In genomic region chr15:61083781-61084134, GRCh38 we compare ENCODE assay signal across 13 cellular contexts.
DNase-seq lines count a peak whose midpoint lies in the region; ATAC-seq and TF ChIP-seq lines count a peak whose summit lies in the region.
"Had no signal": no experiment of that assay in that cellular context is flagged by ENCODE, and none has a peak within 500 bp of the region (broad histone marks: within the 10 kb centered on the region; RNA-seq: fewer than 3 reads in every experiment).

No MANE protein-coding gene starts in this region.

- H3K4me1 ChIP-seq in breast epithelium (no peaks in the 10 kb centered on the region), muscle layer of duodenum (ENCODE audit: control insufficient read depth in 1 of 2, insufficient read depth in 2 of 2, low read length in 2 of 2) (peaks cover 0 to 10% of the 10 kb centered on the region in 2 donors), transverse colon (peaks cover 0 to 18% (median 4%) of the 10 kb centered on the region in 4 donors), suprapubic skin (no peaks in the 10 kb centered on the region)

- TF ChIP-seq CTCF in breast epithelium (IDR thresholded peaks at IDR 0.05), result no peak
- no peak for TF ChIP-seq CTCF in MCF 10A (IDR thresholded peaks at IDR 0.05; ENCODE audit: unreplicated experiment)
- no peak for TF ChIP-seq CTCF in transverse colon (IDR thresholded peaks at IDR 0.05)
- no peak for TF ChIP-seq CTCF in suprapubic skin (IDR thresholded peaks at IDR 0.05)

- no peaks in the 10 kb centered on the region for H3K27me3 ChIP-seq in breast epithelium
- H3K27me3 ChIP-seq in muscle layer of duodenum (ENCODE audit: low read depth, low read length), result no peaks in the 10 kb centered on the region
- H3K27me3 ChIP-seq in transverse colon, result no peaks in the 10 kb centered on the region
- no peaks in the 10 kb centered on the region for H3K27me3 ChIP-seq in suprapubic skin

- H3K27ac ChIP-seq in breast epithelium, result peak overlapping the region; percentile 52 to 85
- H3K27ac ChIP-seq in muscle layer of duodenum (ENCODE audit: low read length), result peak overlapping the region; percentile 16
- peak overlapping the region; percentile 32 to 64 (median 54) for H3K27ac ChIP-seq in transverse colon
- H3K27ac ChIP-seq in suprapubic skin, result no peak overlapping the region

- POLR2A ChIA-PET in MCF 10A (lab: Yijun Ruan, JAX), result no interaction called here

- no peak overlapping the region for H3K4me3 ChIP-seq in breast epithelium
- H3K4me3 ChIP-seq in muscle layer of duodenum (ENCODE audit: low read depth in 1 of 2, low read length in 2 of 2), result no peak overlapping the region
- H3K4me3 ChIP-seq in transverse colon, result no peak overlapping the region
- H3K4me3 ChIP-seq in suprapubic skin, result no peak overlapping the region
- H3K4me3 ChIP-seq: HAP-1 had no signal

- BruUV-seq in MCF 10A (replicated peaks; lab: Mats Ljungman, UMichigan), result no TSS peak

- no peaks in the 10 kb centered on the region for H3K36me3 Mint-ChIP-seq in MCF 10A (ENCODE audit: insufficient read depth, unreplicated experiment)
- H3K36me3 Mint-ChIP-seq: CD4-positive, alpha-beta memory T cell had no signal

- no peak overlapping the region for H3K4me3 Mint-ChIP-seq in MCF 10A (ENCODE audit: unreplicated experiment)
- H3K4me3 Mint-ChIP-seq: CD4-positive, alpha-beta memory T cell had no signal

- H3K27ac Mint-ChIP-seq in MCF 10A (ENCODE audit: low read depth, unreplicated experiment), result no peak overlapping the region
- H3K27ac Mint-ChIP-seq: CD4-positive, alpha-beta memory T cell had no signal

- intact Hi-C loops in breast epithelium (cut with DNase I; ENCODE audit: low total_unique reads) (no loop called here), MCF 10A (cut with micrococcal nuclease) (no loop called here), transverse colon (cut with DNase I; ENCODE audit: low total_unique reads) (no loop called here)

- H3K4me1 Mint-ChIP-seq in MCF 10A (ENCODE audit: insufficient read depth, unreplicated experiment), result no peaks in the 10 kb centered on the region
- H3K4me1 Mint-ChIP-seq: CD4-positive, alpha-beta memory T cell had no signal

- DNase-seq in breast epithelium (ENCODE audit: low spot score in 2 of 2) (no peak), MCF 10A (ENCODE audit: unreplicated experiment) (no peak), NCI-H69 (lab: John Stamatoyannopoulos, UW) (peak; percentile 9), transverse colon (no peak), suprapubic skin (ENCODE audit: low spot score in 2 of 2) (no peak)
- DNase-seq: CD4-positive, alpha-beta memory T cell; DND-41; GDM1; NCI-H524 treated with DMSO at 0.1 percent for 48 hours; PC-3 had no signal

- no peak for TF ChIP-seq POLR2A in breast epithelium (IDR thresholded peaks at IDR 0.05)
- no peak for TF ChIP-seq POLR2A in transverse colon (IDR thresholded peaks at IDR 0.05)
- no peak for TF ChIP-seq POLR2A in suprapubic skin (IDR thresholded peaks at IDR 0.05)

- H3K36me3 ChIP-seq in breast epithelium (no peaks in the 10 kb centered on the region), muscle layer of duodenum (ENCODE audit: control insufficient read depth in 1 of 2, insufficient read depth in 2 of 2, low read length in 2 of 2) (no peaks in the 10 kb centered on the region), transverse colon (no peaks in the 10 kb centered on the region), suprapubic skin (no peaks in the 10 kb centered on the region)
- H3K36me3 ChIP-seq: HAP-1 had no signal

- no peaks in the 10 kb centered on the region for H3K9me3 Mint-ChIP-seq in MCF 10A (ENCODE audit: unreplicated experiment)
- H3K9me3 Mint-ChIP-seq: CD4-positive, alpha-beta memory T cell had no signal

- WGBS in transverse colon (ENCODE audit: low coverage in 1 of 2), 2 donors, result 67% methylated on average over 4 of the region's 4 CpGs; no CpG with 5 or more reads in 1 of the 2 donors
- WGBS in suprapubic skin, result 57% methylated on average over 4 of the region's 4 CpGs

- in situ Hi-C loops in transverse colon (cut with MboI; ENCODE audit: low pct_ligation_motif_present in 1 of 4, low pct_unique_long_range_greater_than_20kb in 1 of 4, low sequenced_read_pairs in 3 of 4), result no loop called here

- peaks cover 19% of the 10 kb centered on the region for H3K27me3 Mint-ChIP-seq in MCF 10A (ENCODE audit: insufficient read depth, unreplicated experiment)

- no peaks in the 10 kb centered on the region for H3K9me3 ChIP-seq in breast epithelium
- H3K9me3 ChIP-seq in muscle layer of duodenum (ENCODE audit: control insufficient read depth in 1 of 2, low read length in 2 of 2), result no peaks in the 10 kb centered on the region
- no peaks in the 10 kb centered on the region for H3K9me3 ChIP-seq in transverse colon
- no peaks in the 10 kb centered on the region for H3K9me3 ChIP-seq in suprapubic skin

- no peak for TF ChIP-seq EP300 in transverse colon (IDR thresholded peaks at IDR 0.05; ENCODE audit: low read depth)
- no peak for TF ChIP-seq EP300 in suprapubic skin (IDR thresholded peaks at IDR 0.05)

- CTCF ChIA-PET in MCF 10A (lab: Yijun Ruan, JAX), result no interaction called here

- ATAC-seq in HG02798 (IDR thresholded peaks at IDR 0.05; ENCODE audit: poor library complexity, unreplicated experiment), result no peak
- ATAC-seq: PC-3 had no signal
